In genomic region chr5:147805030-147805454, GRCh38 we compare ENCODE assay signal across 8 cellular contexts. TPM values are rescaled to one million over a fixed set of nuclear protein-coding genes. Genes with fewer than 3 reads are reported as not detected.
DNase-seq lines count a peak whose midpoint lies in the region; ATAC-seq, FAIRE-seq and TF ChIP-seq lines count a peak whose summit lies in the region.
"Had no signal": no experiment of that assay in that cellular context is flagged by ENCODE, and none has a peak within 500 bp of the region (broad histone marks: within the 10 kb centered on the region; RNA-seq: fewer than 3 reads in every experiment).

No MANE protein-coding gene starts in this region.

- no peak overlapping the region for H3K27ac ChIP-seq in kidney (ENCODE audit: low read depth in 2 of 2, low read length in 2 of 2)
- H3K27ac ChIP-seq: epithelial cell of prostate had no signal

- ATAC-seq in GM19023 (IDR thresholded peaks at IDR 0.05; ENCODE audit: unreplicated experiment) (peak; percentile 79), HG02763 (IDR thresholded peaks at IDR 0.05; ENCODE audit: unreplicated experiment) (peak; percentile 70)

- H3K4me1 ChIP-seq in kidney (ENCODE audit: control insufficient read depth in 1 of 2, insufficient read depth in 1 of 2, low read depth in 1 of 2, low read length in 2 of 2) = no peaks in the 10 kb centered on the region

- no peaks in the 10 kb centered on the region for H3K9me3 ChIP-seq in kidney (ENCODE audit: control insufficient read depth in 1 of 2, low read length in 2 of 2)

- DNase-seq in NCI-H1436 treated with DMSO at 0.1 percent for 48 hours (lab: John Stamatoyannopoulos, UW) = peak; percentile 23
- peak; percentile 22 for DNase-seq in kidney
- DNase-seq in DMS53 treated with DMSO at 0.1 percent for 48 hours (lab: John Stamatoyannopoulos, UW; ENCODE audit: unreplicated experiment) = no peak
- DNase-seq in islet precursor cell = no peak
- DNase-seq in kidney tubule cell (ENCODE audit: low spot score) = no peak

- H3K4me3 ChIP-seq in kidney (ENCODE audit: low read length in 2 of 2) = no peak overlapping the region

- no peak overlapping the region for H3K9ac ChIP-seq in kidney (ENCODE audit: low read length in 2 of 2)

- intact Hi-C loops in kidney (cut with DNase I) = no loop called here

- no peaks in the 10 kb centered on the region for H3K36me3 ChIP-seq in kidney (ENCODE audit: control insufficient read depth in 1 of 2, insufficient read depth in 2 of 2, low read length in 2 of 2)

- no peak for FAIRE-seq in kidney (lab: Jason Lieb, UNC)

- TF ChIP-seq CTCF in kidney (IDR thresholded peaks at IDR 0.05; ENCODE audit: borderline replicate concordance, extremely low read depth, insufficient read depth) = no peak

RNA-seq across cellular contexts. Expression of gene JAKMIP2, which starts 22.5 kb away (rescaled TPM):
- total RNA-seq in kidney = 0.38 TPM
- 0.71 TPM for polyA plus RNA-seq in kidney (ENCODE audit: insufficient read depth, low read depth, low replicate concordance)

RNA-seq across cellular contexts. Expression of gene SPINK1, which starts 26.4 kb away (rescaled TPM):
- 2.2 TPM for total RNA-seq in kidney
- 234 TPM for polyA plus RNA-seq in kidney (ENCODE audit: insufficient read depth, low read depth, low replicate concordance)

Comparison
In these comparisons a context has a peak if more than half of its experiments do, and no peak if none do; other contexts are left out.
1. DNase-seq: peak in NCI-H1436 treated with DMSO at 0.1 percent for 48 hours (single experiment) and kidney (single experiment); none in DMS53 treated with DMSO at 0.1 percent for 48 hours (single experiment), islet precursor cell (single experiment) and kidney tubule cell (single experiment).